ENCODE assay signal across 8 cellular contexts in the genomic region with DNA sequence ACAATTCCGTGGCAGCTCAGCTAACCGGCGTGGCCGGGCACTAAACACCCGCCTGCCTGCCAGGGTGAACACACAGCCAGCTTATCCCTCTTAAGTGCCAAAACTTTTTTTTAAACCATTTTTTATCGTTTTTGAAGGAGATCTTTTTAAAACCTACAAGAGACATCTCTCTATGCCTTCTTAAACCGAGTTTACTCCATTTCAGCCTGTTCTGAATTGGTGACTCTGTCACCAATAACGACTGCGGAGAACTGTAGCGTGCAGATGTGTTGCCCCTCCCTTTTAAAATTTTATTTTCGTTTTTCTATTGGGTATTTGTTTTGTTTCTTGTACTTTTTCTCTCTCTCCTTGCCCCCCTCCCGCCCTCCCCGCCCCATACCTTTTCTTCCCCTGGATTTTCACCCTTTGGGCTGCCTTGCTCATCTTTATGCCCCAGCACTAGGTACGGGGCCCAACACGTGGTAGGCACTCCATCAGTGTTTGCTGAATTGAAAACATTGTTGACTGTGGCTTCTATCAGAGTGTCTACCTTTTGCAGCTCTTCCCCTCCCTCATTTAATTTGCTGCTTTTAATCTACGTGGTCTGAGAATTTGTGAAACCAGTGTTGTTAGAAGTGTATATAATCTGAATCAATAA. TPM values are rescaled to one million over a fixed set of nuclear protein-coding genes. Genes with fewer than 3 reads are reported as not detected.
DNase-seq lines count a peak whose midpoint lies in the region; ATAC-seq and TF ChIP-seq lines count a peak whose summit lies in the region.

No MANE protein-coding gene starts in this region.

- H3K27ac ChIP-seq in CD4-positive, alpha-beta T cell (ENCODE audit: low read depth, low read length), result peak overlapping the region; percentile 76
- H3K27ac ChIP-seq in PC-9 (0 out of 2 replicates have a peak overlapping the region, but pooled peaks have one; percentile 81), neuronal stem cell (replicated peaks; ENCODE audit: low read length) (no peak overlapping the region)

- H3K4me3 ChIP-seq in PC-9 (peak overlapping the region; percentile 82), neuronal stem cell (ENCODE audit: low read length in 2 of 2) (peak overlapping the region; percentile 65 to 92)

- no peaks in the 10 kb centered on the region for H3K27me3 Mint-ChIP-seq in CD4-positive, alpha-beta T cell
- H3K27me3 Mint-ChIP-seq in endothelial cell (ENCODE audit: unreplicated experiment), result peaks cover 23% of the 10 kb centered on the region

- POLR2A ChIA-PET in CD4-positive, alpha-beta T cell (lab: Charles Lee), result interaction anchor here (0.7 to 6.2 kb wide), 7 partner anchors 11 to 32 kb away, joined by 3 to 114 read pairs (median 5); partner anchors contain the start of gene SOX12
- POLR2A ChIA-PET in PC-9 (lab: Charles Lee; ENCODE audit: unreplicated experiment), result interaction anchor here (0.6 to 1.1 kb wide), 2 partner anchors 19 to 26 kb away, joined by 3 to 4 read pairs; partner anchors contain the start of gene SOX12

- CTCF ChIA-PET in CD4-positive, alpha-beta T cell (lab: Charles Lee), result interaction anchor here (1.0 to 2.7 kb wide), 4 partner anchors 25 to 34 kb away, joined by 3 to 20 read pairs (median 10); no protein-coding TSS in a partner anchor
- CTCF ChIA-PET in PC-9 (lab: Charles Lee), result interaction anchor here (1.2 kb wide), 1 partner anchor 133 kb away, joined by 12 read pairs; no protein-coding TSS in a partner anchor

- no peaks in the 10 kb centered on the region for H3K9me2 ChIP-seq in PC-9 (ENCODE audit: insufficient read depth)

- peak overlapping the region; percentile 40 for H2AK5ac ChIP-seq in neuronal stem cell (ENCODE audit: low read depth, low read length)

- H3K4me1 Mint-ChIP-seq in CD4-positive, alpha-beta T cell (ENCODE audit: low read depth), result peaks cover 47% of the 10 kb centered on the region
- H3K4me1 Mint-ChIP-seq in endothelial cell (ENCODE audit: unreplicated experiment), result peaks cover 56% of the 10 kb centered on the region

- no peak overlapping the region for H3K14ac ChIP-seq in neuronal stem cell (ENCODE audit: low read length)

- H3K27me3 ChIP-seq in CD4-positive, alpha-beta T cell (ENCODE audit: control insufficient read depth, insufficient read depth, low read length), result no peaks in the 10 kb centered on the region
- H3K27me3 ChIP-seq in PC-9 (ENCODE audit: insufficient read depth, low read depth) (no peaks in the 10 kb centered on the region), neuronal stem cell (ENCODE audit: control insufficient read depth in 3 of 3, insufficient read depth in 3 of 3, low read depth in 1 of 3, low read length in 3 of 3) (no peaks in the 10 kb centered on the region)

- peak overlapping the region; percentile 98 for H3K4me3 Mint-ChIP-seq in CD4-positive, alpha-beta T cell
- peak overlapping the region; percentile 99 for H3K4me3 Mint-ChIP-seq in endothelial cell (ENCODE audit: unreplicated experiment)

- peak; percentile 25 for ATAC-seq in CD4-positive, alpha-beta T cell (ENCODE audit: poor library complexity)
- ATAC-seq in GM18873 (IDR thresholded peaks at IDR 0.05; ENCODE audit: low FRiP score, unreplicated experiment) (no peak), GM18858 (IDR thresholded peaks at IDR 0.05; ENCODE audit: unreplicated experiment) (no peak), GM21381 (IDR thresholded peaks at IDR 0.05; ENCODE audit: unreplicated experiment) (no peak)

- H3K4me2 ChIP-seq in PC-9 (peak overlapping the region; percentile 87), neuronal stem cell (ENCODE audit: insufficient read depth, low read length, poor library complexity, severe bottlenecking) (peak overlapping the region; percentile 71)

- no peak overlapping the region for H2BK120ac ChIP-seq in neuronal stem cell (ENCODE audit: low read depth, low read length)

- H3K27ac Mint-ChIP-seq in CD4-positive, alpha-beta T cell, result peak overlapping the region; percentile 97
- H3K27ac Mint-ChIP-seq in endothelial cell (ENCODE audit: unreplicated experiment), result peak overlapping the region; percentile 22

- H3K9ac ChIP-seq in neuronal stem cell (ENCODE audit: low read depth, low read length, poor library complexity), result peak overlapping the region; percentile 99

- H2BK5ac ChIP-seq in neuronal stem cell (ENCODE audit: low read length), result no peak overlapping the region

- H4K91ac ChIP-seq in neuronal stem cell (ENCODE audit: low read depth, low read length, poor library complexity), result no peak overlapping the region

- peak overlapping the region; percentile 94 for H3K23ac ChIP-seq in neuronal stem cell (ENCODE audit: low read depth, low read length, poor library complexity)

- no peak overlapping the region for H3K4ac ChIP-seq in neuronal stem cell (ENCODE audit: low read length)

- no peak for TF ChIP-seq CTCF in CD4-positive, alpha-beta T cell (IDR thresholded peaks at IDR 0.05)
- TF ChIP-seq CTCF in PC-9 (conservative IDR thresholded peaks at IDR 0.05), result no peak
- TF ChIP-seq CTCF in endothelial cell (IDR thresholded peaks at IDR 0.05; ENCODE audit: unreplicated experiment), result no peak

- H2AFZ ChIP-seq in PC-9, result no peak overlapping the region
- no peak overlapping the region for H2AFZ ChIP-seq in neuronal stem cell (ENCODE audit: low read length)

- peaks cover 45% of the 10 kb centered on the region for H3F3A ChIP-seq in PC-9 (ENCODE audit: insufficient read depth, low read depth)

- H4K20me1 ChIP-seq in PC-9 (ENCODE audit: insufficient read depth), result peaks cover 28% of the 10 kb centered on the region

- no peaks in the 10 kb centered on the region for H3K79me1 ChIP-seq in neuronal stem cell (ENCODE audit: low read depth, low read length)

- BruUV-seq in PC-9 (replicated peaks; lab: Mats Ljungman, UMichigan), result no TSS peak

- no peak overlapping the region for H4K8ac ChIP-seq in neuronal stem cell (ENCODE audit: low read depth, low read length)

- no peak overlapping the region for H3K18ac ChIP-seq in neuronal stem cell (ENCODE audit: low read length)

- H3K4me1 ChIP-seq in PC-9 (replicated peaks; ENCODE audit: insufficient read depth) (peaks cover 27% of the 10 kb centered on the region), neuronal stem cell (ENCODE audit: control insufficient read depth in 2 of 2, insufficient read depth in 1 of 2, low read depth in 1 of 2, low read length in 2 of 2) (peaks cover 20 to 27% of the 10 kb centered on the region in 2 donors)

- intact Hi-C loops in CD4-positive, alpha-beta T cell (cut with DNase I, micrococcal nuclease), result loop anchor here in 1 of 2 experiments (5.0 kb wide), 1 partner anchor 243 kb away; the partner anchor contains the start of gene CSNK2A1
- intact Hi-C loops in PC-9 (cut with micrococcal nuclease; ENCODE audit: unreplicated experiment), result loop anchor here (1.0 kb wide), 1 partner anchor 9 kb away; the partner anchor contains the start of gene C20orf96

- H3K9me3 ChIP-seq in CD4-positive, alpha-beta T cell (ENCODE audit: control insufficient read depth, low read length), result no peaks in the 10 kb centered on the region
- H3K9me3 ChIP-seq in PC-9 (ENCODE audit: insufficient read depth, low read depth) (no peaks in the 10 kb centered on the region), neuronal stem cell (replicated peaks in 1 of 2; ENCODE audit: control insufficient read depth in 2 of 2, insufficient read depth in 1 of 2, low read depth in 1 of 2, low read length in 2 of 2) (peaks cover 0 to 12% of the 10 kb centered on the region in 2 donors)

- H2BK15ac ChIP-seq in neuronal stem cell (ENCODE audit: low read length), result no peak overlapping the region

- H3K79me2 ChIP-seq in PC-9 (ENCODE audit: low read depth), result peaks cover 42% of the 10 kb centered on the region

- peaks cover 30% of the 10 kb centered on the region for H3K36me3 Mint-ChIP-seq in CD4-positive, alpha-beta T cell (ENCODE audit: low read depth)
- H3K36me3 Mint-ChIP-seq in endothelial cell (ENCODE audit: low read depth, unreplicated experiment), result peaks cover 15% of the 10 kb centered on the region

- no CpG with 5 or more reads among the region's 16 CpGs for WGBS in neuronal stem cell (ENCODE audit: extremely low coverage in 2 of 2, insufficient read length in 2 of 2, insufficient replicate concordance in 1 of 2), 2 donors

- H3K36me3 ChIP-seq in PC-9 (ENCODE audit: low read depth) (peaks cover 6% of the 10 kb centered on the region; the same call in 1 of the 2 replicates), neuronal stem cell (replicated peaks in 1 of 2; ENCODE audit: control insufficient read depth in 2 of 2, insufficient read depth in 2 of 2, low read length in 2 of 2) (peaks cover 3 to 24% of the 10 kb centered on the region in 2 donors)

- no peaks in the 10 kb centered on the region for H3K9me3 Mint-ChIP-seq in CD4-positive, alpha-beta T cell
- no peaks in the 10 kb centered on the region for H3K9me3 Mint-ChIP-seq in endothelial cell (ENCODE audit: unreplicated experiment)

- no peak for DNase-seq in CD4-positive, alpha-beta T cell
- DNase-seq in PC-9 (no peak), endothelial cell (ENCODE audit: low spot score) (no peak), neuronal stem cell (ENCODE audit: low spot score) (no peak), HuH-7.5 (ENCODE audit: low spot score) (no peak)

- no peak overlapping the region for H2BK12ac ChIP-seq in neuronal stem cell (ENCODE audit: low read length)

RNA-seq across cellular contexts. Expression of gene ZCCHC3, which starts 1.5 kb away (rescaled TPM):
- 10 to 100 TPM; 19.3 to 19.5 TPM for total RNA-seq in CD4-positive, alpha-beta T cell
- total RNA-seq in PC-9 (2021) (16.0 and 17.7 TPM in 2 replicates), endothelial cell (ENCODE audit: unreplicated experiment) (40.0 TPM)
- polyA plus RNA-seq in neuronal stem cell (2013, experiment 1 of 2), result 40.2 TPM
- polyA plus RNA-seq in neuronal stem cell (2013, experiment 2 of 2), result 40.1 TPM

RNA-seq across cellular contexts. Expression of gene C20orf96, which starts 8.3 kb away (rescaled TPM):
- total RNA-seq in CD4-positive, alpha-beta T cell, result 1 to 10 TPM; 2.4 to 3.3 TPM
- 20.7 and 25.7 TPM in 2 replicates for total RNA-seq in PC-9 (2021)
- 27.5 TPM for total RNA-seq in endothelial cell (ENCODE audit: unreplicated experiment)
- 23.9 TPM for polyA plus RNA-seq in neuronal stem cell (2013, experiment 1 of 2)
- polyA plus RNA-seq in neuronal stem cell (2013, experiment 2 of 2), result 23.8 TPM

RNA-seq across cellular contexts. Expression of gene SOX12, which starts 26.5 kb away (rescaled TPM):
- 10 to 100 TPM; 11.6 to 11.9 TPM for total RNA-seq in CD4-positive, alpha-beta T cell
- total RNA-seq in PC-9 (2021), result 49.5 and 57.1 TPM in 2 replicates
- total RNA-seq in endothelial cell (ENCODE audit: unreplicated experiment), result 64.7 TPM
- 52.4 TPM for polyA plus RNA-seq in neuronal stem cell (2013, experiment 1 of 2)
- polyA plus RNA-seq in neuronal stem cell (2013, experiment 2 of 2), result 51.5 TPM

RNA-seq across cellular contexts. Expression of gene DEFB132, which starts 41.3 kb away (rescaled TPM):
- not detected for total RNA-seq in CD4-positive, alpha-beta T cell
- total RNA-seq in PC-9 (2021), result not detected in 2 replicates
- total RNA-seq in endothelial cell (ENCODE audit: unreplicated experiment), result not detected
- polyA plus RNA-seq in neuronal stem cell (2013, experiment 1 of 2), result not detected
- polyA plus RNA-seq in neuronal stem cell (2013, experiment 2 of 2), result not detected

RNA-seq across cellular contexts. Expression of gene NRSN2, which starts 48.0 kb away (rescaled TPM):
- 1 to 10 TPM in 1 of 2 experiments, under 1 TPM in 1; 0.69 to 1.3 TPM for total RNA-seq in CD4-positive, alpha-beta T cell
- 15.0 and 16.5 TPM in 2 replicates for total RNA-seq in PC-9 (2021)
- 43.2 TPM for total RNA-seq in endothelial cell (ENCODE audit: unreplicated experiment)
- polyA plus RNA-seq in neuronal stem cell (2013, experiment 1 of 2), result 27.7 TPM
- polyA plus RNA-seq in neuronal stem cell (2013, experiment 2 of 2), result 26.1 TPM
